Comparison of ENCODE assay signal across 13 cellular contexts in genomic region chr6:75267461-75267860, GRCh38. TPM values are rescaled to one million over a fixed set of nuclear protein-coding genes. Genes with fewer than 3 reads are reported as not detected.
A peak's percentile ranks its signal among the peaks of the same experiment; 100 is the strongest.
DNase-seq lines count a peak whose midpoint lies in the region; ATAC-seq, FAIRE-seq and TF ChIP-seq lines count a peak whose summit lies in the region.
"Had no signal": no experiment of that assay in that cellular context is flagged by ENCODE, and none has a peak within 500 bp of the region (broad histone marks: within the 10 kb centered on the region; RNA-seq: fewer than 3 reads in every experiment).

No MANE protein-coding gene starts in this region.

- H3K4me1 ChIP-seq in left ventricle myocardium inferior (peaks cover 36% of the 10 kb centered on the region), colonic mucosa (no peaks in the 10 kb centered on the region)

- intact Hi-C loops in left ventricle myocardium inferior (cut with micrococcal nuclease), result loop anchor here (2.0 kb wide), 1 partner anchor 259 kb away; no protein-coding TSS in a partner anchor
- intact Hi-C loops in colonic mucosa (cut with DNase I), result loop anchor here (5.0 kb wide), 1 partner anchor 260 kb away; no protein-coding TSS in a partner anchor

- TF ChIP-seq POLR2A in GM12892 (IDR thresholded peaks at IDR 0.05; ENCODE audit: low read depth, low read length), result no peak

- H3K27ac ChIP-seq in left ventricle myocardium inferior (replicated peaks) (peak overlapping the region; percentile 24), colonic mucosa (no peak overlapping the region)
- H3K27ac ChIP-seq: testis had no signal

- no peak for ATAC-seq in activated T-helper 17 cell treated with anti-CD3 and anti-CD28 coated beads, Interleukin-2, amount 50 U/mL, for 72 hours (replicated peaks)

- H3K27me3 ChIP-seq in left ventricle myocardium inferior (ENCODE audit: low read depth), result no peaks in the 10 kb centered on the region
- no peaks in the 10 kb centered on the region for H3K27me3 ChIP-seq in colonic mucosa
- H3K27me3 ChIP-seq: spleen, testis had no signal

- no peak for DNase-seq in T-helper 1 cell
- DNase-seq in left ventricle myocardium inferior, result no peak
- DNase-seq in renal cortical epithelial cell (ENCODE audit: low read depth), result peak; percentile 35
- no peak for DNase-seq in NAMALWA (ENCODE audit: low spot score)
- DNase-seq in colonic mucosa, result no peak
- no peak for DNase-seq in GM12892 (ENCODE audit: insufficient read length)
- DNase-seq: 8988T; activated naive CD8-positive, alpha-beta T cell treated with anti-CD3 and anti-CD28 coated beads, Interleukin-2, amount 10 ng/mL, durations not matched to agents 7 days and 5 days; NCI-H446 treated with DMSO at 0.1 percent for 48 hours; spleen; testis had no signal

- H3K27me3 Mint-ChIP-seq in T-helper 1 cell treated with Interleukin-12 subunit alpha and Interleukin-12 subunit beta and Interleukin-4 antibody, amounts not matched to agents 30 μg/mL and 1 μg/mL, for 36 hours (ENCODE audit: low read depth), result no peaks in the 10 kb centered on the region
- H3K27me3 Mint-ChIP-seq in activated T-helper 17 cell treated with anti-CD3 and anti-CD28 coated beads, Interleukin-2, amount 50 U/mL, for 72 hours, result no peaks in the 10 kb centered on the region
- H3K27me3 Mint-ChIP-seq: activated naive CD8-positive, alpha-beta T cell treated with anti-CD3 and anti-CD28 coated beads, Interleukin-2, amount 10 ng/mL, durations not matched to agents 7 days and 5 days had no signal

- H3K9me3 ChIP-seq in left ventricle myocardium inferior (replicated peaks) (no peaks in the 10 kb centered on the region), colonic mucosa (no peaks in the 10 kb centered on the region)
- H3K9me3 ChIP-seq: testis had no signal

- H3K27ac Mint-ChIP-seq in T-helper 1 cell treated with Interleukin-12 subunit alpha and Interleukin-12 subunit beta and Interleukin-4 antibody, amounts not matched to agents 30 μg/mL and 1 μg/mL, for 36 hours, result no peak overlapping the region
- H3K27ac Mint-ChIP-seq in activated T-helper 17 cell treated with anti-CD3 and anti-CD28 coated beads, Interleukin-2, amount 50 U/mL, for 72 hours, result peak overlapping the region; percentile 21
- H3K27ac Mint-ChIP-seq: activated naive CD8-positive, alpha-beta T cell treated with anti-CD3 and anti-CD28 coated beads, Interleukin-2, amount 10 ng/mL, durations not matched to agents 7 days and 5 days had no signal

- H3K9ac ChIP-seq in colonic mucosa (ENCODE audit: low read depth in 2 of 2, low read length in 2 of 2), result no peak overlapping the region

- peaks cover 37% of the 10 kb centered on the region for H3K4me1 Mint-ChIP-seq in T-helper 1 cell treated with Interleukin-12 subunit alpha and Interleukin-12 subunit beta and Interleukin-4 antibody, amounts not matched to agents 30 μg/mL and 1 μg/mL, for 36 hours (ENCODE audit: low read depth)
- peaks cover 27% of the 10 kb centered on the region for H3K4me1 Mint-ChIP-seq in activated T-helper 17 cell treated with anti-CD3 and anti-CD28 coated beads, Interleukin-2, amount 50 U/mL, for 72 hours

- peaks cover 7% of the 10 kb centered on the region for H3K9me3 Mint-ChIP-seq in T-helper 1 cell treated with Interleukin-12 subunit alpha and Interleukin-12 subunit beta and Interleukin-4 antibody, amounts not matched to agents 30 μg/mL and 1 μg/mL, for 36 hours
- H3K9me3 Mint-ChIP-seq in activated T-helper 17 cell treated with anti-CD3 and anti-CD28 coated beads, Interleukin-2, amount 50 U/mL, for 72 hours, result no peaks in the 10 kb centered on the region
- H3K9me3 Mint-ChIP-seq: activated naive CD8-positive, alpha-beta T cell treated with anti-CD3 and anti-CD28 coated beads, Interleukin-2, amount 10 ng/mL, durations not matched to agents 7 days and 5 days had no signal

- H3K36me3 ChIP-seq in left ventricle myocardium inferior (peaks cover 24% of the 10 kb centered on the region), colonic mucosa (no peaks in the 10 kb centered on the region)

- peak overlapping the region; percentile 23 for H3K4me3 Mint-ChIP-seq in T-helper 1 cell treated with Interleukin-12 subunit alpha and Interleukin-12 subunit beta and Interleukin-4 antibody, amounts not matched to agents 30 μg/mL and 1 μg/mL, for 36 hours
- H3K4me3 Mint-ChIP-seq in activated T-helper 17 cell treated with anti-CD3 and anti-CD28 coated beads, Interleukin-2, amount 50 U/mL, for 72 hours, result peak overlapping the region; percentile 17
- H3K4me3 Mint-ChIP-seq: activated naive CD8-positive, alpha-beta T cell treated with anti-CD3 and anti-CD28 coated beads, Interleukin-2, amount 10 ng/mL, durations not matched to agents 7 days and 5 days had no signal

- TF ChIP-seq CTCF in left ventricle myocardium inferior (IDR thresholded peaks at IDR 0.05; ENCODE audit: borderline replicate concordance), result no peak
- TF ChIP-seq CTCF in colonic mucosa (IDR thresholded peaks at IDR 0.05), result no peak

- peaks cover 21% of the 10 kb centered on the region for H3K36me3 Mint-ChIP-seq in T-helper 1 cell treated with Interleukin-12 subunit alpha and Interleukin-12 subunit beta and Interleukin-4 antibody, amounts not matched to agents 30 μg/mL and 1 μg/mL, for 36 hours (ENCODE audit: low read depth)
- H3K36me3 Mint-ChIP-seq in activated T-helper 17 cell treated with anti-CD3 and anti-CD28 coated beads, Interleukin-2, amount 50 U/mL, for 72 hours (ENCODE audit: low read depth), result peaks cover 65% of the 10 kb centered on the region

- FAIRE-seq in GM12892 (lab: Jason Lieb, UNC), result no peak

- H3K4me3 ChIP-seq in left ventricle myocardium inferior (no peak overlapping the region), colonic mucosa (no peak overlapping the region)
- H3K4me3 ChIP-seq: spleen, testis had no signal

RNA-seq across cellular contexts. Expression of gene TMEM30A, which starts 17.1 kb away (rescaled TPM):
- 100 to 1,000 TPM in 1 of 2 donors, 10 to 100 TPM in 1; 81.7 to 115 TPM for total RNA-seq in activated T-helper 17 cell treated with anti-CD3 and anti-CD28 coated beads, Interleukin-2, amount 50 U/mL, for 72 hours
- 52.3 TPM for total RNA-seq in left ventricle myocardium inferior
- 256 and 346 TPM in 2 replicates for total RNA-seq in renal cortical epithelial cell
- total RNA-seq in colonic mucosa, result 100 to 1,000 TPM in 1 of 2 donors, 10 to 100 TPM in 1; 69.5 to 112 TPM
- polyA plus RNA-seq in GM12892 (2012; ENCODE audit: missing spikeins), result 46.2 TPM

RNA-seq across cellular contexts. Expression of gene COX7A2, which starts 23.9 kb away (rescaled TPM):
- total RNA-seq in activated T-helper 17 cell treated with anti-CD3 and anti-CD28 coated beads, Interleukin-2, amount 50 U/mL, for 72 hours, result 100 to 1,000 TPM; 260 to 372 TPM
- total RNA-seq in left ventricle myocardium inferior (1,008 TPM), renal cortical epithelial cell (70.5 and 352 TPM in 2 replicates), colonic mucosa (100 to 1,000 TPM; 795 to 814 TPM)
- 412 TPM for polyA plus RNA-seq in GM12892 (2012; ENCODE audit: missing spikeins)
